9 cellular contexts compared by ENCODE assay signal in genomic region chr17:58323420-58324408, GRCh38. TPM values are rescaled to one million over a fixed set of nuclear protein-coding genes. Genes with fewer than 3 reads are reported as not detected.
A peak's percentile ranks its signal among the peaks of the same experiment; 100 is the strongest.
DNase-seq lines count a peak whose midpoint lies in the region; ATAC-seq, FAIRE-seq and TF ChIP-seq lines count a peak whose summit lies in the region.
"Had no signal": no experiment of that assay in that cellular context is flagged by ENCODE, and none has a peak within 500 bp of the region (broad histone marks: within the 10 kb centered on the region; RNA-seq: fewer than 3 reads in every experiment).

No MANE protein-coding gene starts in this region.

- no peak overlapping the region for H2BK5ac ChIP-seq in H9 (ENCODE audit: insufficient read length, low read length)

- no peak overlapping the region for H4K91ac ChIP-seq in H9 (ENCODE audit: insufficient read length, low read depth, low read length)

- DNase-seq in H9 (no peak), smooth muscle cell (lab: John Stamatoyannopoulos, UW; ENCODE audit: unreplicated experiment) (no peak), small intestine (no peak), GM03348 (ENCODE audit: low spot score) (no peak), SHP77 treated with DMSO at 0.1 percent for 48 hours (lab: John Stamatoyannopoulos, UW) (no peak), SKM-1 treated with dmso at 0.1 percent for 144 hours (lab: John Stamatoyannopoulos, UW; ENCODE audit: unreplicated experiment) (no peak)
- no peak for DNase-seq in activated naive CD8-positive, alpha-beta T cell treated with anti-CD3 and anti-CD28 coated beads, Interleukin-2, amount 50 U/mL, for 24 hours

- no peak overlapping the region for H2BK20ac ChIP-seq in H9 (ENCODE audit: low read depth, low read length, poor library complexity, severe bottlenecking)

- TF ChIP-seq CTCF in H9 (conservative IDR thresholded peaks at IDR 0.05) (no peak), smooth muscle cell (IDR thresholded peaks at IDR 0.05; ENCODE audit: borderline replicate concordance, insufficient read depth, poor library complexity, severe bottlenecking) (no peak)

- no peak overlapping the region for H4K5ac ChIP-seq in H9 (ENCODE audit: insufficient read length, low read depth, low read length)

- no peak for FAIRE-seq in small intestine (lab: Jason Lieb, UNC)

- no peak for ATAC-seq in activated naive CD8-positive, alpha-beta T cell treated with anti-CD3 and anti-CD28 coated beads, Interleukin-2, amount 50 U/mL, for 24 hours

- no peaks in the 10 kb centered on the region; the same call in 1 of the 2 replicates for H3K27me3 ChIP-seq in H9 (ENCODE audit: insufficient read depth, low read length)
- peaks cover 36% of the 10 kb centered on the region for H3K27me3 ChIP-seq in iPS-20b (ENCODE audit: insufficient read depth, low read length)
- H3K27me3 ChIP-seq in smooth muscle cell (ENCODE audit: low read depth) = no peaks in the 10 kb centered on the region
- H3K27me3 ChIP-seq in small intestine (ENCODE audit: control insufficient read depth in 2 of 2, insufficient read depth in 2 of 2, low read length in 2 of 2) = peaks cover 0 to 2% of the 10 kb centered on the region in 2 donors

- H3K9me3 ChIP-seq in H9 (ENCODE audit: control insufficient read depth, low read depth, low read length) (no peaks in the 10 kb centered on the region), iPS-20b (ENCODE audit: insufficient read depth, low read depth, low read length) (no peaks in the 10 kb centered on the region), smooth muscle cell (replicated peaks; ENCODE audit: low read depth) (no peaks in the 10 kb centered on the region), small intestine (ENCODE audit: control insufficient read depth, low read depth) (no peaks in the 10 kb centered on the region)

- H3K4me3 ChIP-seq in iPS-20b (ENCODE audit: low read length) (peak overlapping the region; percentile 72), smooth muscle cell (peak overlapping the region; percentile 82), small intestine (ENCODE audit: low read depth in 1 of 2, low read length in 2 of 2) (peak overlapping the region in 1 of 2 donors; percentile 55)

- peak overlapping the region; percentile 33 for H3K4me2 ChIP-seq in H9 (ENCODE audit: insufficient read depth, insufficient read length, low read length)
- peak overlapping the region; percentile 99 for H3K4me2 ChIP-seq in smooth muscle cell

- H4K20me1 ChIP-seq in H9 (ENCODE audit: control insufficient read depth, insufficient read depth, insufficient read length) (no peaks in the 10 kb centered on the region), smooth muscle cell (ENCODE audit: low read depth) (no peaks in the 10 kb centered on the region)

- no peak overlapping the region for H3K23ac ChIP-seq in H9 (ENCODE audit: insufficient read length, low read depth, low read length)

- peak overlapping the region; percentile 17 for H3K18ac ChIP-seq in H9 (ENCODE audit: insufficient read length, low read depth, low read length)

- no peak overlapping the region for H3K56ac ChIP-seq in H9 (ENCODE audit: insufficient read length, low read depth, low read length)

- H3K79me2 ChIP-seq in H9 (ENCODE audit: insufficient read depth, low read length) = no peaks in the 10 kb centered on the region
- H3K79me2 ChIP-seq in smooth muscle cell (ENCODE audit: low read depth) = no peaks in the 10 kb centered on the region

- no peaks in the 10 kb centered on the region for H3K36me3 ChIP-seq in iPS-20b (ENCODE audit: insufficient read depth, low read depth, low read length)
- H3K36me3 ChIP-seq in smooth muscle cell (ENCODE audit: low read depth) = no peaks in the 10 kb centered on the region
- no peaks in the 10 kb centered on the region for H3K36me3 ChIP-seq in small intestine (ENCODE audit: control insufficient read depth in 2 of 2, insufficient read depth in 2 of 2, low read length in 2 of 2)

- H2BK15ac ChIP-seq in H9 (ENCODE audit: low read depth, low read length) = no peak overlapping the region

- H3K27ac ChIP-seq in H9 (ENCODE audit: insufficient read length, low read depth, low read length) (no peak overlapping the region), iPS-20b (ENCODE audit: low read length) (no peak overlapping the region), smooth muscle cell (ENCODE audit: low read depth) (no peak overlapping the region), small intestine (ENCODE audit: low read depth in 1 of 2, low read length in 1 of 2) (no peak overlapping the region)

- no peak overlapping the region for H3T11ph ChIP-seq in H9 (ENCODE audit: low read length)

- no CpG with 5 or more reads among the region's 20 CpGs for WGBS in H9 (ENCODE audit: extremely low coverage, insufficient read length, low lambda C conversion rate)
- 52% methylated on average over 19 of the region's 20 CpGs for WGBS in smooth muscle cell (ENCODE audit: low lambda C conversion rate)
- WGBS in small intestine, 3 donors = 29 to 46% (median 39%) methylated on average over 19 to 20 of the region's 20 CpGs

- peak overlapping the region; percentile 60; the same call in 1 of the 2 replicates for H3K14ac ChIP-seq in H9 (ENCODE audit: insufficient read depth, low read length)

- H3K27me3 Mint-ChIP-seq in H9 (ENCODE audit: low read depth) = peaks cover 56% of the 10 kb centered on the region
- no peaks in the 10 kb centered on the region for H3K27me3 Mint-ChIP-seq in activated naive CD8-positive, alpha-beta T cell treated with anti-CD3 and anti-CD28 coated beads, Interleukin-2, amount 50 U/mL, for 24 hours

- no peaks in the 10 kb centered on the region for H3K9me3 Mint-ChIP-seq in H9
- no peaks in the 10 kb centered on the region for H3K9me3 Mint-ChIP-seq in activated naive CD8-positive, alpha-beta T cell treated with anti-CD3 and anti-CD28 coated beads, Interleukin-2, amount 50 U/mL, for 24 hours

- H2AK5ac ChIP-seq in H9 (ENCODE audit: insufficient read length, low read length) = no peak overlapping the region

- no peaks in the 10 kb centered on the region for H3F3A ChIP-seq in smooth muscle cell (ENCODE audit: low read depth)

- H3K9ac ChIP-seq in H9 (ENCODE audit: extremely low read depth, insufficient read length, low read length) (no peak overlapping the region), iPS-20b (ENCODE audit: low read depth, low read length) (peak overlapping the region; percentile 66; the same call in 1 of the 2 replicates), smooth muscle cell (ENCODE audit: low read depth) (peak overlapping the region; percentile 60)

- peaks cover 25 to 31% of the 10 kb centered on the region in 2 experiments for H3K4me1 Mint-ChIP-seq in H9
- H3K4me1 Mint-ChIP-seq in activated naive CD8-positive, alpha-beta T cell treated with anti-CD3 and anti-CD28 coated beads, Interleukin-2, amount 50 U/mL, for 24 hours = peaks cover 40% of the 10 kb centered on the region

- no peaks in the 10 kb centered on the region; the same call in 1 of the 2 replicates for H3K4me1 ChIP-seq in H9 (ENCODE audit: insufficient read depth, low read length)
- peaks cover 9% of the 10 kb centered on the region; the same call in 1 of the 2 replicates for H3K4me1 ChIP-seq in iPS-20b (ENCODE audit: insufficient read depth, low read length)
- peaks cover 21% of the 10 kb centered on the region for H3K4me1 ChIP-seq in smooth muscle cell (ENCODE audit: low read depth)
- H3K4me1 ChIP-seq in small intestine (ENCODE audit: control insufficient read depth in 2 of 2, insufficient read depth in 1 of 2, low read depth in 1 of 2, low read length in 1 of 2) = peaks cover 0 to 3% of the 10 kb centered on the region in 2 donors

- peak overlapping the region; percentile 56 to 68 for H3K4me3 Mint-ChIP-seq in H9
- H3K4me3 Mint-ChIP-seq in activated naive CD8-positive, alpha-beta T cell treated with anti-CD3 and anti-CD28 coated beads, Interleukin-2, amount 50 U/mL, for 24 hours = peak overlapping the region; percentile 11

- no peak overlapping the region for H3K4ac ChIP-seq in H9 (ENCODE audit: low read depth, low read length)

- no peak overlapping the region for H4K8ac ChIP-seq in H9 (replicated peaks; ENCODE audit: insufficient read length, low read depth, low read length)

- no peak overlapping the region; a peak in 1 of 7 replicates for H3K27ac Mint-ChIP-seq in H9
- H3K27ac Mint-ChIP-seq in activated naive CD8-positive, alpha-beta T cell treated with anti-CD3 and anti-CD28 coated beads, Interleukin-2, amount 50 U/mL, for 24 hours = no peak overlapping the region

- H3K79me1 ChIP-seq in H9 (ENCODE audit: insufficient read depth, low read depth, low read length, poor library complexity, severe bottlenecking) = no peaks in the 10 kb centered on the region

- H2AFZ ChIP-seq in H9 (ENCODE audit: low read length) = no peak overlapping the region
- H2AFZ ChIP-seq in smooth muscle cell (ENCODE audit: low read depth) = peak overlapping the region; percentile 98

- peaks cover 0 to 13% (median 2%) of the 10 kb centered on the region in 3 experiments; a peak in 5 of 7 replicates for H3K36me3 Mint-ChIP-seq in H9 (ENCODE audit: insufficient read depth in 1 of 3, low read depth in 3 of 3)
- peaks cover 6% of the 10 kb centered on the region for H3K36me3 Mint-ChIP-seq in activated naive CD8-positive, alpha-beta T cell treated with anti-CD3 and anti-CD28 coated beads, Interleukin-2, amount 50 U/mL, for 24 hours (ENCODE audit: low read depth)

- peaks cover 15% of the 10 kb centered on the region for H3K23me2 ChIP-seq in H9 (ENCODE audit: insufficient read length, low read depth, low read length, poor library complexity, severe bottlenecking)

- H2BK120ac ChIP-seq in H9 (ENCODE audit: low read depth, low read length, poor library complexity, severe bottlenecking) = no peak overlapping the region

- H2BK12ac ChIP-seq in H9 (ENCODE audit: insufficient read length, low read depth, low read length) = no peak overlapping the region

RNA-seq across cellular contexts. Expression of gene TSPOAP1, which starts 4.9 kb away (rescaled TPM):
- total RNA-seq in H9 (2021) (17.3 and 19.0 TPM in 2 replicates), smooth muscle cell (4.3 and 7.0 TPM in 2 replicates)
- polyA plus RNA-seq in smooth muscle cell (11.7 and 18.3 TPM in 2 replicates), small intestine (1 to 10 TPM in 2 of 3 donors, under 1 TPM in 1; 0.89 to 3.1 (median 2.2) TPM)
- total RNA-seq: NCI-H460 had no signal

RNA-seq across cellular contexts. Expression of gene SUPT4H1, which starts 28.3 kb away (rescaled TPM):
- total RNA-seq in H9 (2021) (107 and 109 TPM in 2 replicates), smooth muscle cell (58.5 and 66.1 TPM in 2 replicates)
- polyA plus RNA-seq in smooth muscle cell (92.4 and 107 TPM in 2 replicates), small intestine (10 to 100 TPM; 70.3 to 79.8 (median 79.6) TPM)

RNA-seq across cellular contexts. Expression of gene MPO, which starts 43.0 kb away (rescaled TPM):
- total RNA-seq in H9 (2021) (not detected in 2 replicates), smooth muscle cell (not detected in 2 replicates)
- polyA plus RNA-seq in smooth muscle cell (0.09 TPM in 1 of 2 replicates, not detected in the other), small intestine (under 1 TPM in 1 of 3 donors, not detected in 2; 0.12 TPM)
- total RNA-seq: NCI-H460 had no signal
